Comparison of ENCODE assay signal across 7 cellular contexts in the genomic region with DNA sequence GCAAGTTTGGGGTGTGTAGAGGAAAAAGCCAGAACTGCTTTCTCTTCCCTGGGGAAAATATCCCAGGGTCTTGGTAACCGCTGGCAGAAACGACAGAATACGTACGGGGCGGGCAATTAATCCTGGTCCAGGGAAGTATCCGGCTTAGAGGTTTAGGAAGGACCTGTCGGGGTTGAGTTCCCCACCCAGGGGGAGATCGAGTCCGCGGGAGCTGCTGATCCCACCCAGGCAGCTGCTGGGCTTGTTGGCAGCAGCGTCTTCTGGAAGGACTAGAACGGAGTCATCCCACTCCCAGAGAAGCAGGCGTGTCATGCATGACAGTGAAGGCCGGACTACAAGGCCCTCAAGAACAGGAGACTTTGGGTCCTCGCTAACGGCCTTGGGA. TPM values are rescaled to one million over a fixed set of nuclear protein-coding genes. Genes with fewer than 3 reads are reported as not detected.
DNase-seq lines count a peak whose midpoint lies in the region; ATAC-seq and TF ChIP-seq lines count a peak whose summit lies in the region.
"Not testable (repeated sequence)": the region's sequence is repeated elsewhere in the genome, so short reads cannot be mapped to it uniquely, and the experiment has no call there.

No MANE protein-coding gene starts in this region.

- not testable (repeated sequence) for DNase-seq in activated T-cell treated with anti-CD3 and anti-CD28 coated beads, Interleukin-2, amount 50 U/mL, for 4 hours; lung (ENCODE audit: low spot score)

- H3K36me3 ChIP-seq in lung (ENCODE audit: control insufficient read depth in 2 of 2, insufficient read depth in 2 of 2, low read length in 2 of 2) = not testable (repeated sequence)

- not testable (repeated sequence) for H3K36me3 Mint-ChIP-seq in activated T-cell treated with anti-CD3 and anti-CD28 coated beads, Interleukin-2, amount 50 U/mL, for 4 hours (ENCODE audit: insufficient read depth)

- TF ChIP-seq CTCF in lung (IDR thresholded peaks at IDR 0.05; ENCODE audit: control extremely low read depth, extremely low read depth) = not testable (repeated sequence)

- not testable (repeated sequence) for H3K4me3 ChIP-seq in lung

- not testable (repeated sequence) for H3K9me3 Mint-ChIP-seq in activated T-cell treated with anti-CD3 and anti-CD28 coated beads, Interleukin-2, amount 50 U/mL, for 4 hours

- not testable (repeated sequence) for H3K4me1 ChIP-seq in lung (ENCODE audit: control insufficient read depth in 2 of 2, insufficient read depth in 2 of 2, low read length in 2 of 2)

- not testable (repeated sequence) for H3K4me3 Mint-ChIP-seq in activated T-cell treated with anti-CD3 and anti-CD28 coated beads, Interleukin-2, amount 50 U/mL, for 4 hours

- WGBS in lung, 2 donors = no CpG with 5 or more reads among the region's 16 CpGs

- H3K27me3 Mint-ChIP-seq in activated T-cell treated with anti-CD3 and anti-CD28 coated beads, Interleukin-2, amount 50 U/mL, for 4 hours (ENCODE audit: low read depth) = not testable (repeated sequence)

- ATAC-seq in GM18868 (IDR thresholded peaks at IDR 0.05; ENCODE audit: unreplicated experiment) (peak; percentile 26), GM19468 (IDR thresholded peaks at IDR 0.05; ENCODE audit: extremely low read depth, unreplicated experiment) (peak; percentile 30), HG02610 (IDR thresholded peaks at IDR 0.05; ENCODE audit: unreplicated experiment) (peak; percentile 45), HG03060 (IDR thresholded peaks at IDR 0.05; ENCODE audit: low read depth, unreplicated experiment) (peak; percentile 18), HG03520 (IDR thresholded peaks at IDR 0.05; ENCODE audit: unreplicated experiment) (peak; percentile 36), lung (ENCODE audit: insufficient read depth, low FRiP score) (peak; percentile 0)
- ATAC-seq in activated T-cell treated with anti-CD3 and anti-CD28 coated beads, Interleukin-2, amount 50 U/mL, for 4 hours = peak; percentile 71 to 74

- H3K9me3 ChIP-seq in lung (ENCODE audit: control insufficient read depth in 2 of 2, insufficient read depth in 1 of 2, low read length in 1 of 2) = not testable (repeated sequence)

- not testable (repeated sequence) for H3K27me3 ChIP-seq in lung (ENCODE audit: control insufficient read depth, insufficient read depth)

- not testable (repeated sequence) for H3K27ac ChIP-seq in lung (ENCODE audit: low read depth in 1 of 2, low read length in 1 of 2)

- H3K4me1 Mint-ChIP-seq in activated T-cell treated with anti-CD3 and anti-CD28 coated beads, Interleukin-2, amount 50 U/mL, for 4 hours (ENCODE audit: low read depth) = not testable (repeated sequence)

RNA-seq across cellular contexts. Expression of gene EAPP, which starts 7.6 kb away (rescaled TPM):
- 10 to 100 TPM; 34.8 to 38.9 (median 35.7) TPM for total RNA-seq in activated T-cell treated with anti-CD3 and anti-CD28 coated beads, Interleukin-2, amount 50 U/mL, for 4 hours
- total RNA-seq in lung = 10 to 100 TPM; 25.4 to 92.6 TPM
- polyA plus RNA-seq in lung = 10 to 100 TPM; 30.5 to 33.4 TPM

Comparison
In these comparisons a context has a peak if more than half of its experiments do, and no peak if none do; other contexts are left out.
1. ATAC-seq: peak in every context shown above with its lines; median percentile 72 in activated T-cell treated with anti-CD3 and anti-CD28 coated beads, Interleukin-2, amount 50 U/mL, for 4 hours; 45 in HG02610; 36 in HG03520; 30 in GM19468; 26 in GM18868; 18 in HG03060; 0 in lung.